ENCODE assay signal across 1 cellular context in genomic region chr1:1658583-1659549, GRCh38.
TF ChIP-seq lines count a peak whose summit lies in the region.

Gene CDK11B (minus strand): TSS chr1:1659004. CDS start chr1:1657485, 1,519 bp downstream.

TF ChIP-seq in H1, 55 proteins besides CTCF, POLR2A, EP300 and RAD21 (continued from another document):
- TF ChIP-seq ASH2L (IDR thresholded peaks at IDR 0.05; ENCODE audit: low read length), result peak; percentile 66
- peak; percentile 80; the same call in 1 of the 2 replicates for TF ChIP-seq GABPA (IDR thresholded peaks at IDR 0.05; ENCODE audit: borderline replicate concordance, insufficient read depth, low read length)
- peak; percentile 73 for TF ChIP-seq KDM5A (IDR thresholded peaks at IDR 0.05; ENCODE audit: low read length)
- TF ChIP-seq RBBP5 (IDR thresholded peaks at IDR 0.05; ENCODE audit: borderline replicate concordance, low read depth, low read length), result peak; percentile 80; the same call in 1 of the 2 replicates
- TF ChIP-seq CREB1 (IDR thresholded peaks at IDR 0.05), result peak; percentile 96
- peak; percentile 71 for TF ChIP-seq TBP (IDR thresholded peaks at IDR 0.05; ENCODE audit: low read depth, low read length)
- peak; percentile 66 for TF ChIP-seq TAF1 (IDR thresholded peaks at IDR 0.05; ENCODE audit: low read depth, low read length)
- TF ChIP-seq POLR2AphosphoS5 (IDR thresholded peaks at IDR 0.05; ENCODE audit: low read depth, low read length), result peak; percentile 73
- TF ChIP-seq, protein P1, sequence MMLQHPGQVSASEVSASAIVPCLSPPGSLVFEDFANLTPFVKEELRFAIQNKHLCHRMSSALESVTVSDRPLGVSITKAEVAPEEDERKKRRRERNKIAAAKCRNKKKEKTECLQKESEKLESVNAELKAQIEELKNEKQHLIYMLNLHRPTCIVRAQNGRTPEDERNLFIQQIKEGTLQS (IDR thresholded peaks at IDR 0.05; ENCODE audit: insufficient read depth, low read depth, low read length), result peak; percentile 80; the same call in 1 of the 2 replicates
- TF ChIP-seq SRF (IDR thresholded peaks at IDR 0.05; ENCODE audit: low read depth, low read length), result 0 out of 2 replicates have a peak, but pooled peaks have one; percentile 39
- TF ChIP-seq, protein P2, sequence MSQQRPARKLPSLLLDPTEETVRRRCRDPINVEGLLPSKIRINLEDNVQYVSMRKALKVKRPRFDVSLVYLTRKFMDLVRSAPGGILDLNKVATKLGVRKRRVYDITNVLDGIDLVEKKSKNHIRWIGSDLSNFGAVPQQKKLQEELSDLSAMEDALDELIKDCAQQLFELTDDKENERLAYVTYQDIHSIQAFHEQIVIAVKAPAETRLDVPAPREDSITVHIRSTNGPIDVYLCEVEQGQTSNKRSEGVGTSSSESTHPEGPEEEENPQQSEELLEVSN (IDR thresholded peaks at IDR 0.05), result peak; percentile 24; the same call in 1 of the 2 replicates
- peak; percentile 85 for TF ChIP-seq KDM4A (IDR thresholded peaks at IDR 0.05; ENCODE audit: low read depth, low read length, severe bottlenecking)
